ENCODE assay signal across 16 cellular contexts in genomic region chr9:38224941-38225340, GRCh38.
"Had no signal": no experiment of that assay in that cellular context is flagged by ENCODE, and none has a peak within 500 bp of the region (broad histone marks: within the 10 kb centered on the region; RNA-seq: fewer than 3 reads in every experiment).

No MANE protein-coding gene starts in this region.

- H3K27me3 Mint-ChIP-seq: brain had no signal

- H3K9me3 Mint-ChIP-seq: activated CD4-positive, alpha-beta memory T cell treated with anti-CD3 and anti-CD28 coated beads for 36 hours; activated naive CD4-positive, alpha-beta T cell treated with anti-CD3 and anti-CD28 coated beads for 36 hours; activated T-helper 2 cell treated with anti-CD3 and anti-CD28 coated beads, Interferon-gamma antibody, Interleukin-2, Interleukin-4, amounts not matched to agents 10 μg/mL and 5 μg/mL and 100 μg/mL, durations not matched to agents 14 hours and 24 hours and 36 hours; endodermal cell; stimulated activated naive B cell treated with anti-CD40 and anti-IgM and Interleukin-4, amounts not matched to agents 10 μg/mL and 1 μg/mL and 100 μg/mL, for 72 hours; T-helper 2 cell treated with Interferon-gamma antibody and Interleukin-4, amounts not matched to agents 5 μg/mL and 100 μg/mL, for 36 hours; WTC11 had no signal

- H3K27ac Mint-ChIP-seq: activated CD4-positive, alpha-beta memory T cell treated with anti-CD3 and anti-CD28 coated beads for 36 hours; activated CD4-positive, alpha-beta T cell treated with anti-CD3 and anti-CD28 coated beads for 36 hours; activated naive CD4-positive, alpha-beta T cell treated with anti-CD3 and anti-CD28 coated beads for 36 hours; activated T-cell treated with anti-CD3 and anti-CD28 coated beads, Interleukin-2, amount 50 U/mL, for 24 hours; activated T-helper 2 cell treated with anti-CD3 and anti-CD28 coated beads, Interferon-gamma antibody, Interleukin-2, Interleukin-4, amounts not matched to agents 10 μg/mL and 5 μg/mL and 100 μg/mL, durations not matched to agents 14 hours and 24 hours and 36 hours; endodermal cell; stimulated activated naive B cell treated with anti-CD40 and anti-IgM and Interleukin-4, amounts not matched to agents 10 μg/mL and 1 μg/mL and 100 μg/mL, for 72 hours; T-helper 2 cell treated with Interferon-gamma antibody and Interleukin-4, amounts not matched to agents 5 μg/mL and 100 μg/mL, for 36 hours; WTC11 had no signal

- ATAC-seq: activated CD4-positive, alpha-beta T cell treated with anti-CD3 and anti-CD28 coated beads for 36 hours; lower lobe of right lung; stimulated activated naive B cell treated with anti-CD40 and anti-IgM and Interleukin-4, amounts not matched to agents 10 μg/mL and 1 μg/mL and 100 μg/mL, for 72 hours; WTC11 had no signal

- H3K36me3 Mint-ChIP-seq: activated CD4-positive, alpha-beta memory T cell treated with anti-CD3 and anti-CD28 coated beads for 36 hours; stimulated activated naive B cell treated with anti-CD40 and anti-IgM and Interleukin-4, amounts not matched to agents 10 μg/mL and 1 μg/mL and 100 μg/mL, for 72 hours; WTC11 had no signal

- DNase-seq: activated CD4-positive, alpha-beta memory T cell treated with anti-CD3 and anti-CD28 coated beads for 36 hours; activated CD4-positive, alpha-beta T cell treated with anti-CD3 and anti-CD28 coated beads for 36 hours; activated naive CD4-positive, alpha-beta T cell treated with anti-CD3 and anti-CD28 coated beads for 36 hours; activated T-cell treated with anti-CD3 and anti-CD28 coated beads, Interleukin-2, amount 50 U/mL, for 24 hours; endodermal cell; foreskin fibroblast; hippocampal formation; lower lobe of right lung; posterior cingulate gyrus; spleen; stimulated activated naive B cell treated with anti-CD40 and anti-IgM and Interleukin-4, amounts not matched to agents 10 μg/mL and 1 μg/mL and 100 μg/mL, for 72 hours; uterus had no signal

- H3K4me3 Mint-ChIP-seq: activated CD4-positive, alpha-beta memory T cell treated with anti-CD3 and anti-CD28 coated beads for 36 hours; activated CD4-positive, alpha-beta T cell treated with anti-CD3 and anti-CD28 coated beads for 36 hours; activated naive CD4-positive, alpha-beta T cell treated with anti-CD3 and anti-CD28 coated beads for 36 hours; activated T-cell treated with anti-CD3 and anti-CD28 coated beads, Interleukin-2, amount 50 U/mL, for 24 hours; brain; endodermal cell; stimulated activated naive B cell treated with anti-CD40 and anti-IgM and Interleukin-4, amounts not matched to agents 10 μg/mL and 1 μg/mL and 100 μg/mL, for 72 hours; T-helper 2 cell treated with Interferon-gamma antibody and Interleukin-4, amounts not matched to agents 5 μg/mL and 100 μg/mL, for 36 hours; WTC11 had no signal
